1 cellular context compared by ENCODE assay signal in the genomic region with DNA sequence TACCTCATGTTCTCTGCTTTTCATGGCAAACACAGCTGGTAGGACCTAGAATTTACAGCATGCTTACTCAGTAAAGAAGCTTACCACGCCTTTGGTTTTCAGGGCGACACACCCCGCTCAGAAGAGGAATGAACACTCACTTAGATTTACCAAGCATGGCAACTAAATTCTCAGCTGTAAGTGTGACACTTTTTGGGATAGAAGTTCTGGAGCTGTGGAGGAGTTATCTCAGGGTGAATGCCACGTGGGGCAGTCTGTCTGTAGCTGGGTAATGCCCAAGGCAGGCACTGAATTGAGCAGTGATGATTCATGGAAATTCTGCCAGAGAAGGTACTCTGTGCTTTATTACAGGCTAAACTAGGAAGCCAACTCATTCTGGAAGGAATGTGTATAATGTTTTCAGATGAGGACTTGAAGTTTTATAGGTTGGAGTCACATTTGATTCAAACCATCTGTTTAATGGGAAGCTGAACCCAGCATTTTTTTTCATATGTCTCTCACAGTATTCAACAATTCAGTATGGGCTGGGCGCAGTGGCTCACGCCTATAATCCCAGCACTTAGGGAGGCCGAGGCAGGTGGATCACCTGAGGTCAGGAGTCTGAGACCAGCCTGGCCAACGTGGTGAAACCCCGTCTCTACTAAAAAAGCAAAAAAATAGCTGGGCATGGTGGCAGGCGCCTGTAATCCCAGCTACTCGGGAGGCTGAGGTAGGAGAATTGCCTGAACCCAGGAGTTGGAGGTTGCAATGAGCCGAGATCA.
TF ChIP-seq lines count a peak whose summit lies in the region.

No MANE protein-coding gene starts in this region.

TF ChIP-seq in GM23338, 12 proteins besides CTCF, POLR2A, EP300 and RAD21 (continued from another document):
- TF ChIP-seq, protein P1, sequence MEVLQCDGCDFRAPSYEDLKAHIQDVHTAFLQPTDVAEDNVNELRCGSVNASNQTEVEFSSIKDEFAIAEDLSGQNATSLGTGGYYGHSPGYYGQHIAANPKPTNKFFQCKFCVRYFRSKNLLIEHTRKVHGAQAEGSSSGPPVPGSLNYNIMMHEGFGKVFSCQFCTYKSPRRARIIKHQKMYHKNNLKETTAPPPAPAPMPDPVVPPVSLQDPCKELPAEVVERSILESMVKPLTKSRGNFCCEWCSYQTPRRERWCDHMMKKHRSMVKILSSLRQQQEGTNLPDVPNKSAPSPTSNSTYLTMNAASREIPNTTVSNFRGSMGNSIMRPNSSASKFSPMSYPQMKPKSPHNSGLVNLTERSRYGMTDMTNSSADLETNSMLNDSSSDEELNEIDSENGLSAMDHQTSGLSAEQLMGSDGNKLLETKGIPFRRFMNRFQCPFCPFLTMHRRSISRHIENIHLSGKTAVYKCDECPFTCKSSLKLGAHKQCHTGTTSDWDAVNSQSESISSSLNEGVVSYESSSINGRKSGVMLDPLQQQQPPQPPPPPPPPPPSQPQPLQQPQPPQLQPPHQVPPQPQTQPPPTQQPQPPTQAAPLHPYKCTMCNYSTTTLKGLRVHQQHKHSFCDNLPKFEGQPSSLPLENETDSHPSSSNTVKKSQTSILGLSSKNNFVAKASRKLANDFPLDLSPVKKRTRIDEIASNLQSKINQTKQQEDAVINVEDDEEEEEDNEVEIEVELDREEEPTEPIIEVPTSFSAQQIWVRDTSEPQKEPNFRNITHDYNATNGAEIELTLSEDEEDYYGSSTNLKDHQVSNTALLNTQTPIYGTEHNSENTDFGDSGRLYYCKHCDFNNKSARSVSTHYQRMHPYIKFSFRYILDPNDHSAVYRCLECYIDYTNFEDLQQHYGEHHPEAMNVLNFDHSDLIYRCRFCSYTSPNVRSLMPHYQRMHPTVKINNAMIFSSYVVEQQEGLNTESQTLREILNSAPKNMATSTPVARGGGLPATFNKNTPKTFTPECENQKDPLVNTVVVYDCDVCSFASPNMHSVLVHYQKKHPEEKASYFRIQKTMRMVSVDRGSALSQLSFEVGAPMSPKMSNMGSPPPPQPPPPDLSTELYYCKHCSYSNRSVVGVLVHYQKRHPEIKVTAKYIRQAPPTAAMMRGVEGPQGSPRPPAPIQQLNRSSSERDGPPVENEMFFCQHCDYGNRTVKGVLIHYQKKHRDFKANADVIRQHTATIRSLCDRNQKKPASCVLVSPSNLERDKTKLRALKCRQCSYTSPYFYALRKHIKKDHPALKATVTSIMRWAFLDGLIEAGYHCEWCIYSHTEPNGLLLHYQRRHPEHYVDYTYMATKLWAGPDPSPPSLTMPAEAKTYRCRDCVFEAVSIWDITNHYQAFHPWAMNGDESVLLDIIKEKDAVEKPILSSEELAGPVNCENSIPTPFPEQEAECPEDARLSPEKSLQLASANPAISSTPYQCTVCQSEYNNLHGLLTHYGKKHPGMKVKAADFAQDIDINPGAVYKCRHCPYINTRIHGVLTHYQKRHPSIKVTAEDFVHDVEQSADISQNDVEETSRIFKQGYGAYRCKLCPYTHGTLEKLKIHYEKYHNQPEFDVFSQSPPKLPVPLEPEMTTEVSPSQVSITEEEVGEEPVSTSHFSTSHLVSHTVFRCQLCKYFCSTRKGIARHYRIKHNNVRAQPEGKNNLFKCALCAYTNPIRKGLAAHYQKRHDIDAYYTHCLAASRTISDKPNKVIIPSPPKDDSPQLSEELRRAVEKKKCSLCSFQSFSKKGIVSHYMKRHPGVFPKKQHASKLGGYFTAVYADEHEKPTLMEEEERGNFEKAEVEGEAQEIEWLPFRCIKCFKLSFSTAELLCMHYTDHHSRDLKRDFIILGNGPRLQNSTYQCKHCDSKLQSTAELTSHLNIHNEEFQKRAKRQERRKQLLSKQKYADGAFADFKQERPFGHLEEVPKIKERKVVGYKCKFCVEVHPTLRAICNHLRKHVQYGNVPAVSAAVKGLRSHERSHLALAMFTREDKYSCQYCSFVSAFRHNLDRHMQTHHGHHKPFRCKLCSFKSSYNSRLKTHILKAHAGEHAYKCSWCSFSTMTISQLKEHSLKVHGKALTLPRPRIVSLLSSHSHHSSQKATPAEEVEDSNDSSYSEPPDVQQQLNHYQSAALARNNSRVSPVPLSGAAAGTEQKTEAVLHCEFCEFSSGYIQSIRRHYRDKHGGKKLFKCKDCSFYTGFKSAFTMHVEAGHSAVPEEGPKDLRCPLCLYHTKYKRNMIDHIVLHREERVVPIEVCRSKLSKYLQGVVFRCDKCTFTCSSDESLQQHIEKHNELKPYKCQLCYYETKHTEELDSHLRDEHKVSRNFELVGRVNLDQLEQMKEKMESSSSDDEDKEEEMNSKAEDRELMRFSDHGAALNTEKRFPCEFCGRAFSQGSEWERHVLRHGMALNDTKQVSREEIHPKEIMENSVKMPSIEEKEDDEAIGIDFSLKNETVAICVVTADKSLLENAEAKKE (CRISPR knock-in tag; IDR thresholded peaks at IDR 0.05), result no peak
- no peak for TF ChIP-seq ZNF114 (CRISPR knock-in tag; IDR thresholded peaks at IDR 0.05)
- no peak for TF ChIP-seq ZNF331 (CRISPR knock-in tag; IDR thresholded peaks at IDR 0.05; ENCODE audit: low read depth)
- no peak for TF ChIP-seq CREB1 (CRISPR knock-in tag; IDR thresholded peaks at IDR 0.05; ENCODE audit: low read depth)
- no peak for TF ChIP-seq NANOG (IDR thresholded peaks at IDR 0.05; ENCODE audit: borderline replicate concordance)
